In the genomic region with DNA sequence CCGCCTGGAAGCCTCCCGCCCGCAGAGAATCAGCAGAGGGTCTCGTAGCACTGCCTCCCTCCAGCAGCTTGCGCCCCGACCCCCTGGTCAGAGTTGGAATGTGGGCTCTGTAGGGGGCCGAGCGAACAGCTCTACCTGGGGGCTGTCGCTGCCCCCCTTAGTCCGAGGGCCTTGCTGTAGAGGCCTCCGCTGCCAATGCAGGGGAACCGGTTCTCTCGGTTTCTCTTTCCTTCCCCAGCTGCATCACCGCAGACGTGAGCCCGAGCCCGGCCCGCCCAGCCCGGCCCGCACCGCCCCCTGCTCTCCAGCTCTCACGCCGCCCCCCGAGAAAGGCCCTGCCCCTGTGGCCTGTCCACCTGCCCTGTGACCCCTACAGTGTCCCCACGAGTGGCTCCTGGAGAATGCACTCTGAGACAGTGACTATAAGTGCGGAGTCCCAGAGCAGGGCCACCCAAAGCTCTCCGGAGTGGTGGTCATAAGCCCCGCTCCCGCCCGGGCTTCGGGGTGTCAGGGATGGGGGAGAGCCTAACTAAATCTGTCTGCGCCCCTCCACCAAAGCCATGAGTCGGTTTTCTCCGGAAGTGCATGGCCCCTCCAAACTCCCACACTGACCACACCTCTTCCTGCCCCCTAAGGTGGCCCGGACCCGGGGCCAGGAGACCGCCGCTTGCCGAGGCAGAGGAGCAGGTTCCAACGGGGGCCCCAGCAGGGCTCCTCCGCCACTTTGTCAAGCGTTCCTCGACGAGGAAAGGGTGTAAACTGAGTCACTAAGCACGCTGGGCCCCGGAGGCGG, we compare ENCODE assay signal across 8 cellular contexts. TPM values are rescaled to one million over a fixed set of nuclear protein-coding genes. Genes with fewer than 3 reads are reported as not detected.
DNase-seq lines count a peak whose midpoint lies in the region; ATAC-seq and TF ChIP-seq lines count a peak whose summit lies in the region.

No MANE protein-coding gene starts in this region.

- peaks cover 26% of the 10 kb centered on the region for H3K4me1 Mint-ChIP-seq in central memory CD8-positive, alpha-beta T cell

- peak overlapping the region; percentile 78 for H3K27ac Mint-ChIP-seq in central memory CD8-positive, alpha-beta T cell (ENCODE audit: low read depth)

- 5 to 6% methylated on average over 27 to 30 of the region's 47 CpGs for WGBS in mesodermal cell (ENCODE audit: insufficient coverage in 2 of 2), 2 experiments

- H3K4me1 ChIP-seq in Loucy (ENCODE audit: insufficient read depth, low read length, poor library complexity, severe bottlenecking): peaks cover 9% of the 10 kb centered on the region
- H3K4me1 ChIP-seq in mesodermal cell (ENCODE audit: control insufficient read depth, insufficient read depth, low read length, poor library complexity, severe bottlenecking): peaks cover 10% of the 10 kb centered on the region
- peaks cover 36% of the 10 kb centered on the region for H3K4me1 ChIP-seq in upper lobe of right lung

- no peak for TF ChIP-seq CTCF in AG10803 (conservative IDR thresholded peaks at IDR 0.05; ENCODE audit: low read length)
- no peak for TF ChIP-seq CTCF in Loucy (conservative IDR thresholded peaks at IDR 0.05; ENCODE audit: low read length)
- TF ChIP-seq CTCF in upper lobe of right lung (IDR thresholded peaks at IDR 0.05): no peak

- H3K4me3 Mint-ChIP-seq in central memory CD8-positive, alpha-beta T cell: peak overlapping the region; percentile 80

- DNase-seq in AG10803 (ENCODE audit: low read depth): no peak
- DNase-seq in central memory CD8-positive, alpha-beta T cell (ENCODE audit: low spot score in 2 of 2): no peak
- peak; percentile 90 for DNase-seq in upper lobe of right lung
- DNase-seq in effector CD4-positive, alpha-beta T cell: no peak
- DNase-seq in DMS114 treated with DMSO at 0.1 percent for 48 hours (lab: John Stamatoyannopoulos, UW; ENCODE audit: unreplicated experiment): no peak

- peaks cover 6% of the 10 kb centered on the region for H3F3A ChIP-seq in Loucy (ENCODE audit: low read depth)

- H3K4me2 ChIP-seq in Loucy (ENCODE audit: low read depth, low read length, poor library complexity, severe bottlenecking): peak overlapping the region; percentile 85

- H3K9ac ChIP-seq in Loucy (ENCODE audit: low read depth, low read length, poor library complexity, severe bottlenecking): peak overlapping the region; percentile 89

- no peaks in the 10 kb centered on the region for H3K9me2 ChIP-seq in Loucy (replicated peaks; ENCODE audit: low read depth, low read length)

- H3K27ac ChIP-seq in mesodermal cell (ENCODE audit: low read depth, low read length, severe bottlenecking): no peak overlapping the region
- peak overlapping the region; percentile 87 for H3K27ac ChIP-seq in upper lobe of right lung

- H3K4me3 ChIP-seq in AG10803 (ENCODE audit: low read length) (peak overlapping the region; percentile 27), Loucy (ENCODE audit: low read length, poor library complexity, severe bottlenecking) (peak overlapping the region; percentile 78), mesodermal cell (ENCODE audit: extremely low read depth, insufficient read depth, low read length, poor library complexity, severe bottlenecking) (peak overlapping the region; percentile 43), upper lobe of right lung (peak overlapping the region; percentile 61)

- H3K9me3 ChIP-seq in Loucy (ENCODE audit: insufficient read depth, low read depth, low read length) (no peaks in the 10 kb centered on the region), mesodermal cell (ENCODE audit: control insufficient read depth, low read length) (no peaks in the 10 kb centered on the region), upper lobe of right lung (no peaks in the 10 kb centered on the region)

- no peaks in the 10 kb centered on the region for H3K36me3 ChIP-seq in Loucy (ENCODE audit: insufficient read depth, low read length)
- H3K36me3 ChIP-seq in mesodermal cell (ENCODE audit: control insufficient read depth, insufficient read depth, low read length): peaks cover 3% of the 10 kb centered on the region
- H3K36me3 ChIP-seq in upper lobe of right lung: peaks cover 3% of the 10 kb centered on the region

- no peaks in the 10 kb centered on the region for H3K27me3 Mint-ChIP-seq in central memory CD8-positive, alpha-beta T cell

- peaks cover 5% of the 10 kb centered on the region for H3K36me3 Mint-ChIP-seq in central memory CD8-positive, alpha-beta T cell (ENCODE audit: insufficient read depth)

- no peaks in the 10 kb centered on the region for H3K9me3 Mint-ChIP-seq in central memory CD8-positive, alpha-beta T cell

- ATAC-seq in GM19351 (IDR thresholded peaks at IDR 0.05; ENCODE audit: unreplicated experiment) (peak; percentile 29), upper lobe of right lung (peak; percentile 63)
- ATAC-seq in central memory CD8-positive, alpha-beta T cell (replicated peaks; ENCODE audit: extremely low read depth, poor library complexity, severe bottlenecking): no peak

- H3K27me3 ChIP-seq in Loucy (ENCODE audit: insufficient read depth, low read length, poor library complexity, severe bottlenecking) (no peaks in the 10 kb centered on the region), upper lobe of right lung (no peaks in the 10 kb centered on the region)

- peak overlapping the region; percentile 32; the same call in 1 of the 2 replicates for H2AFZ ChIP-seq in Loucy (ENCODE audit: low read length)

- peaks cover 26% of the 10 kb centered on the region; the same call in 1 of the 2 replicates for H3K79me2 ChIP-seq in Loucy (ENCODE audit: insufficient read depth, low read length)

- intact Hi-C loops in upper lobe of right lung (cut with DNase I): no loop called here

- no peaks in the 10 kb centered on the region for H4K20me1 ChIP-seq in Loucy (ENCODE audit: insufficient read depth, low read length, poor library complexity, severe bottlenecking)

RNA-seq across cellular contexts. Expression of a gene that starts 1.7 kb away (rescaled TPM):
- 4.6 TPM for polyA plus RNA-seq in mesodermal cell (2013, experiment 1 of 2)
- 5.4 TPM for polyA plus RNA-seq in mesodermal cell (2013, experiment 2 of 2)
- 73.8 TPM for total RNA-seq in upper lobe of right lung

RNA-seq across cellular contexts. Expression of a gene that starts 59.6 kb away (rescaled TPM):
- polyA plus RNA-seq in mesodermal cell (2013, experiment 1 of 2): 9.0 TPM
- 6.3 TPM for polyA plus RNA-seq in mesodermal cell (2013, experiment 2 of 2)
- 69.8 TPM for total RNA-seq in upper lobe of right lung

Comparison
In these comparisons a context has a peak if more than half of its experiments do, and no peak if none do; other contexts are left out.
1. H3K4me3 ChIP-seq: peak in every context shown above with its lines; median percentile 78 in Loucy; 61 in upper lobe of right lung; 43 in mesodermal cell; 27 in AG10803.